In the genomic region with DNA sequence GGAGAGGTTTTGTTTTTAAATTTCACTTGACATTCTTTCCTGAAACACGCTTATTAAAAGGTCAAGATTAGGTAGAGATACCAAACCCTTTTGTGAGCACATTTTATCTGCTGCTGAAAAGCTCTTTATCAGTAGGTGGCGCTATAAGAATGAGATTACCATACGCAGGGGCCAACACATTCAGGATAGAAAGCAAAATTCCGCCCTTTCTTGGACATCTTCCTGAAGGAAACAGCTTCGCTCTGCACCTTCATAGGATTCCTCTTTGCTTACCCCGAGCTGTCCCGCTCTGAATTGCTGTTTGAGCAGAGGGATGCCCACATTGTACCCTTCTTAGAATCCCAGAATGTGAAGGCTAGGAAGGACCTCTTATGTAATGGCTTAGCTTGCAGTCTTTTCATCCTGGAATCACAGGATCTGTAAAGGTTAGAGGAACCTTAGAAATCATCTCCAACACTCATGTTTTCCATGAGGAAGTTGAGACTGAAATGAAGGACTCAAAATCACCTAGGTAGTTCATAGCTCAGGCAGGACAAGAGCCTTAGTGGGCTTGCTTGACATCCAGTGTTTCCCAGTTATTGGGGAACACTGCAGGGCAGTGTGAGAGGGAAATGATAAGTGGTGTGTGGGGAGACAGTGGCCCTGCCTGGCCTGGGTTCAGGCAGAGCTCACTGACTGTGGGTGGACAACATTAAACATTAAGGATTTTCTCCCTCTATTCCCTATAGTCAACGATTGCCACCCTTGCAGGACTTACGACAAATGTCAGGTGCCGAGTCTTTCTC, we compare ENCODE assay signal across 7 cellular contexts. TPM values are rescaled to one million over a fixed set of nuclear protein-coding genes. Genes with fewer than 3 reads are reported as not detected.
A peak's percentile ranks its signal among the peaks of the same experiment; 100 is the strongest.
DNase-seq lines count a peak whose midpoint lies in the region; FAIRE-seq and TF ChIP-seq lines count a peak whose summit lies in the region.

No MANE protein-coding gene starts in this region.

- peak; percentile 94 for TF ChIP-seq CTCF in OCI-LY7 (conservative IDR thresholded peaks at IDR 0.05; ENCODE audit: low read length)
- peak; percentile 60 to 84 (median 62) for TF ChIP-seq CTCF in keratinocyte (optimal IDR thresholded peaks at IDR 0.05 in 1 of 3, IDR thresholded peaks at IDR 0.05 in 1 of 3, conservative IDR thresholded peaks at IDR 0.05 in 1 of 3; ENCODE audit: extremely low read depth in 1 of 3, insufficient read depth in 2 of 3, low read length in 3 of 3)
- peak; percentile 47 to 61 for TF ChIP-seq CTCF in tibial artery (IDR thresholded peaks at IDR 0.05)

- intact Hi-C loops in OCI-LY7 (cut with micrococcal nuclease; ENCODE audit: unreplicated experiment) (loop anchor here (1.0 kb wide), 2 partner anchors 270 to 475 kb away; no protein-coding TSS in a partner anchor), tibial artery (cut with DNase I; ENCODE audit: low total_unique reads) (loop anchor here (5.0 kb wide), 1 partner anchor 475 kb away; no protein-coding TSS in a partner anchor)
- intact Hi-C loops in activated T-helper 2 cell treated with anti-CD3 and anti-CD28 coated beads, Interferon-gamma antibody, Interleukin-2, Interleukin-4, amounts not matched to agents 10 μg/mL and 5 μg/mL and 100 μg/mL, durations not matched to agents 14 hours and 24 hours and 36 hours (cut with micrococcal nuclease), result loop anchor here (1.0 to 10.0 kb wide), 3 partner anchors 183 to 475 kb away; a partner anchor contains a TSS

- dilution Hi-C loops in keratinocyte (cut with MboI; ENCODE audit: extremely low pct_ligation_motif_present, low sequenced_read_pairs), result no loop called here

- H3K36me3 Mint-ChIP-seq in activated T-helper 2 cell treated with anti-CD3 and anti-CD28 coated beads, Interferon-gamma antibody, Interleukin-2, Interleukin-4, amounts not matched to agents 10 μg/mL and 5 μg/mL and 100 μg/mL, durations not matched to agents 14 hours and 24 hours and 36 hours (ENCODE audit: low read depth), result no peaks in the 10 kb centered on the region

- H3K27ac ChIP-seq in Karpas-422 (ENCODE audit: low read length) (no peak overlapping the region), OCI-LY7 (ENCODE audit: low read depth, low read length, poor library complexity, severe bottlenecking) (no peak overlapping the region), keratinocyte (ENCODE audit: control insufficient read depth, insufficient read depth, low read length) (no peak overlapping the region), tibial artery (no peak overlapping the region)

- no peak overlapping the region for H3K9ac ChIP-seq in Karpas-422 (ENCODE audit: low read length)
- no peak overlapping the region for H3K9ac ChIP-seq in keratinocyte (ENCODE audit: control insufficient read depth, extremely low read depth, insufficient read depth, low read length)

- CTCF ChIA-PET in OCI-LY7 (lab: Charles Lee; ENCODE audit: unreplicated experiment), result no interaction called here

- H3K9me2 ChIP-seq in Karpas-422 (replicated peaks; ENCODE audit: insufficient read depth, low read length) (no peaks in the 10 kb centered on the region), OCI-LY7 (ENCODE audit: insufficient read depth, low read length) (no peaks in the 10 kb centered on the region)

- H3K4me3 Mint-ChIP-seq in activated T-helper 2 cell treated with anti-CD3 and anti-CD28 coated beads, Interferon-gamma antibody, Interleukin-2, Interleukin-4, amounts not matched to agents 10 μg/mL and 5 μg/mL and 100 μg/mL, durations not matched to agents 14 hours and 24 hours and 36 hours (ENCODE audit: low read depth), result no peak overlapping the region

- no peaks in the 10 kb centered on the region for H3K36me3 ChIP-seq in Karpas-422 (ENCODE audit: insufficient read depth, low read length)
- no peaks in the 10 kb centered on the region for H3K36me3 ChIP-seq in OCI-LY7 (ENCODE audit: insufficient read depth, low read length)
- no peaks in the 10 kb centered on the region for H3K36me3 ChIP-seq in keratinocyte (ENCODE audit: control insufficient read depth in 2 of 2, extremely low read depth in 1 of 2, insufficient read depth in 2 of 2, low read length in 2 of 2)
- H3K36me3 ChIP-seq in tibial artery, result no peaks in the 10 kb centered on the region

- no peaks in the 10 kb centered on the region for H3K27me3 Mint-ChIP-seq in activated T-helper 2 cell treated with anti-CD3 and anti-CD28 coated beads, Interferon-gamma antibody, Interleukin-2, Interleukin-4, amounts not matched to agents 10 μg/mL and 5 μg/mL and 100 μg/mL, durations not matched to agents 14 hours and 24 hours and 36 hours (ENCODE audit: low read depth)

- H3K4me3 ChIP-seq in Karpas-422 (ENCODE audit: low read length), result no peak overlapping the region
- no peak overlapping the region for H3K4me3 ChIP-seq in OCI-LY7 (ENCODE audit: low read depth, low read length, poor library complexity, severe bottlenecking)
- no peak overlapping the region for H3K4me3 ChIP-seq in keratinocyte (ENCODE audit: control insufficient read depth in 2 of 3, extremely low read depth in 1 of 3, insufficient read depth in 2 of 3, low read depth in 1 of 3, low read length in 3 of 3)
- no peak overlapping the region for H3K4me3 ChIP-seq in tibial artery

- H3K27ac Mint-ChIP-seq in activated T-helper 2 cell treated with anti-CD3 and anti-CD28 coated beads, Interferon-gamma antibody, Interleukin-2, Interleukin-4, amounts not matched to agents 10 μg/mL and 5 μg/mL and 100 μg/mL, durations not matched to agents 14 hours and 24 hours and 36 hours, result no peak overlapping the region

- no peak overlapping the region for H2AFZ ChIP-seq in Karpas-422 (ENCODE audit: low read length)
- H2AFZ ChIP-seq in OCI-LY7 (ENCODE audit: low read length), result no peak overlapping the region
- no peak overlapping the region for H2AFZ ChIP-seq in keratinocyte (ENCODE audit: control insufficient read depth, low read length)

- H4K20me1 ChIP-seq in Karpas-422 (ENCODE audit: insufficient read depth, low read depth, low read length) (no peaks in the 10 kb centered on the region), OCI-LY7 (ENCODE audit: insufficient read depth, low read length) (no peaks in the 10 kb centered on the region), keratinocyte (ENCODE audit: control insufficient read depth, extremely low read depth, insufficient read depth, low read length) (no peaks in the 10 kb centered on the region)

- DNase-seq in ELR (ENCODE audit: low read depth), result peak; percentile 87
- DNase-seq in Karpas-422, result peak; percentile 74
- DNase-seq in OCI-LY7 (ENCODE audit: low spot score), result peak; percentile 46
- peak; percentile 32 for DNase-seq in central memory CD4-positive, alpha-beta T cell
- DNase-seq in keratinocyte (ENCODE audit: low read depth, low spot score), result peak; percentile 4
- no peak for DNase-seq in tibial artery
- DNase-seq in activated T-helper 2 cell treated with anti-CD3 and anti-CD28 coated beads, Interferon-gamma antibody, Interleukin-2, Interleukin-4, amounts not matched to agents 10 μg/mL and 5 μg/mL and 100 μg/mL, durations not matched to agents 14 hours and 24 hours and 36 hours (ENCODE audit: low spot score), result no peak

- H3K4me1 Mint-ChIP-seq in activated T-helper 2 cell treated with anti-CD3 and anti-CD28 coated beads, Interferon-gamma antibody, Interleukin-2, Interleukin-4, amounts not matched to agents 10 μg/mL and 5 μg/mL and 100 μg/mL, durations not matched to agents 14 hours and 24 hours and 36 hours (ENCODE audit: low read depth), result peaks cover 2% of the 10 kb centered on the region

- H3K79me2 ChIP-seq in Karpas-422 (ENCODE audit: low read length) (no peaks in the 10 kb centered on the region), OCI-LY7 (ENCODE audit: insufficient read depth, low read depth, low read length) (no peaks in the 10 kb centered on the region), keratinocyte (ENCODE audit: control insufficient read depth, insufficient read depth, low read length) (no peaks in the 10 kb centered on the region)

- H3K9me3 ChIP-seq in Karpas-422 (ENCODE audit: low read length), result no peaks in the 10 kb centered on the region
- H3K9me3 ChIP-seq in OCI-LY7 (ENCODE audit: low read length), result no peaks in the 10 kb centered on the region
- H3K9me3 ChIP-seq in keratinocyte (ENCODE audit: control insufficient read depth, low read depth, low read length), result no peaks in the 10 kb centered on the region
- no peaks in the 10 kb centered on the region for H3K9me3 ChIP-seq in tibial artery

- H3K9me3 Mint-ChIP-seq in activated T-helper 2 cell treated with anti-CD3 and anti-CD28 coated beads, Interferon-gamma antibody, Interleukin-2, Interleukin-4, amounts not matched to agents 10 μg/mL and 5 μg/mL and 100 μg/mL, durations not matched to agents 14 hours and 24 hours and 36 hours, result no peaks in the 10 kb centered on the region

- no peaks in the 10 kb centered on the region for H3K4me1 ChIP-seq in Karpas-422 (ENCODE audit: low read length)
- H3K4me1 ChIP-seq in OCI-LY7 (ENCODE audit: insufficient read depth, low read length, poor library complexity, severe bottlenecking), result no peaks in the 10 kb centered on the region
- no peaks in the 10 kb centered on the region for H3K4me1 ChIP-seq in keratinocyte (ENCODE audit: control insufficient read depth, extremely low read depth, insufficient read depth, low read length)
- H3K4me1 ChIP-seq in tibial artery, result no peaks in the 10 kb centered on the region

- H3K4me2 ChIP-seq in Karpas-422 (ENCODE audit: low read depth, low read length, poor library complexity, severe bottlenecking) (no peak overlapping the region), OCI-LY7 (ENCODE audit: low read length) (no peak overlapping the region), keratinocyte (ENCODE audit: control insufficient read depth, extremely low read depth, insufficient read depth, low read depth, low read length) (peak overlapping the region; percentile 18)

- FAIRE-seq in keratinocyte (lab: Jason Lieb, UNC), result peak; percentile 95

- no peaks in the 10 kb centered on the region for H3K27me3 ChIP-seq in Karpas-422 (ENCODE audit: low read length)
- H3K27me3 ChIP-seq in keratinocyte (ENCODE audit: control insufficient read depth, extremely low read depth, insufficient read depth, low read length), result no peaks in the 10 kb centered on the region
- peaks cover 0 to 5% of the 10 kb centered on the region in 2 donors for H3K27me3 ChIP-seq in tibial artery

- BruUV-seq in OCI-LY7 (replicated peaks; lab: Mats Ljungman, UMichigan), result no TSS peak

- no peaks in the 10 kb centered on the region for H3K9me1 ChIP-seq in keratinocyte (ENCODE audit: control insufficient read depth, extremely low read depth, insufficient read depth, low read length)

- POLR2A ChIA-PET in OCI-LY7 (lab: Charles Lee), result interaction anchor here (0.5 to 1.0 kb wide), 3 partner anchors 446 to 510 kb away, joined by 3 to 4 read pairs (median 3); no protein-coding TSS in a partner anchor

RNA-seq across cellular contexts. Expression of gene CRY1, which starts 38.7 kb away (rescaled TPM):
- not detected in 2 replicates for total RNA-seq in Karpas-422 (2014; rRNA removed; shearing (Covaris generic); ENCODE audit: low replicate concordance)
- not detected in 2 replicates for total RNA-seq in OCI-LY7 (2014; rRNA removed; shearing (Covaris generic))
- not detected in 2 replicates for total RNA-seq in OCI-LY7 (2022)
- 5.2 to 10.0 TPM (median 7.3 TPM) in 3 replicates for polyA plus RNA-seq in keratinocyte
- 5.6 TPM for polyA plus RNA-seq in keratinocyte (2011; ENCODE audit: low read depth)
- polyA plus RNA-seq in keratinocyte (2011; cell fraction: cytosol; rRNA removed), result 3.4 and 6.4 TPM in 2 replicates
- 7.1 and 15.3 TPM in 2 replicates for polyA plus RNA-seq in keratinocyte (2011; cell fraction: nucleus; rRNA removed)
- 7.2 and 7.9 TPM in 2 replicates for polyA plus RNA-seq in keratinocyte (2012; ENCODE audit: low replicate concordance)
- 2.3 to 5.5 TPM (median 3.1 TPM) in 3 replicates for polyA minus RNA-seq in keratinocyte
- 10.2 TPM for polyA minus RNA-seq in keratinocyte (2011; cell fraction: cytosol; rRNA and poly(A)+ RNA removed)
- polyA minus RNA-seq in keratinocyte (2011; cell fraction: nucleus; rRNA and poly(A)+ RNA removed), result 7.9 and 8.1 TPM in 2 replicates
- 25.4 and 26.0 TPM in 2 replicates for total RNA-seq in activated T-helper 2 cell treated with anti-CD3 and anti-CD28 coated beads, Interferon-gamma antibody, Interleukin-2, Interleukin-4, amounts not matched to agents 10 μg/mL and 5 μg/mL and 100 μg/mL, durations not matched to agents 14 hours and 24 hours and 36 hours

Comparison
In these comparisons a context has a peak if more than half of its experiments do, and no peak if none do; other contexts are left out.
1. DNase-seq: peak in ELR (single experiment), Karpas-422 (single experiment), OCI-LY7 (single experiment), central memory CD4-positive, alpha-beta T cell (single experiment) and keratinocyte (single experiment); none in tibial artery (0 of 2) and activated T-helper 2 cell treated with anti-CD3 and anti-CD28 coated beads, Interferon-gamma antibody, Interleukin-2, Interleukin-4, amounts not matched to agents 10 μg/mL and 5 μg/mL and 100 μg/mL, durations not matched to agents 14 hours and 24 hours and 36 hours (single experiment).
2. RNA of gene CRY1, which starts 38.7 kb away (total RNA-seq): 25.4 to 26.0 TPM in activated T-helper 2 cell treated with anti-CD3 and anti-CD28 coated beads, Interferon-gamma antibody, Interleukin-2, Interleukin-4, amounts not matched to agents 10 μg/mL and 5 μg/mL and 100 μg/mL, durations not matched to agents 14 hours and 24 hours and 36 hours; not detected in Karpas-422 and not detected in OCI-LY7; every median in the first group is over 10 times any median in the second.
3. Peak in every context shown above with its lines, with median percentiles within 50 percentile points of each other: CTCF ChIP-seq.